In the genomic region with DNA sequence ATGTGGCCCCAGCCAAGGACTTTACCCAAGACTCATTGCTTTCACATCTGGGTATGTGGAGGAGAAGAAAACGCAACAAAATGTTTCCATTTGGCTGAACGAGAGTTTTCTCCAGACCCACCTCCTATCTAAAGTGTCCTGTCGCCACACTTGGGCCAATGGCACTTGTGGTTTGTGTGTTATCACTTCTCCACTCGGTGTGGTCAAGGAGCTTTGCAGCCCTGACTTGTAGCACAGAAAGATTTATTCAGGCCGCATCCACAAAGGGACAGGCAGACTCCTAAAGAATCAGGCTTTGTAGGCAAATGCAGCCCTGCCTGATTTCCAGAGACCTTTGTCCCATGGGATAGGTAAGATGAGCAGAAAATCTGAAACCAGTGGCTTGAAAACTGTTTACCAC, we compare ENCODE assay signal across 16 cellular contexts. TPM values are rescaled to one million over a fixed set of nuclear protein-coding genes. Genes with fewer than 3 reads are reported as not detected.
"Had no signal": no experiment of that assay in that cellular context is flagged by ENCODE, and none has a peak within 500 bp of the region (broad histone marks: within the 10 kb centered on the region; RNA-seq: fewer than 3 reads in every experiment).

No MANE protein-coding gene starts in this region.

- H3K27ac Mint-ChIP-seq: activated CD4-positive, alpha-beta T cell treated with anti-CD3 and anti-CD28 coated beads, Interleukin-2, amount 10 ng/mL, durations not matched to agents 24 days and 14 days; activated CD8-positive, alpha-beta T cell treated with anti-CD3 and anti-CD28 coated beads for 36 hours; activated naive CD4-positive, alpha-beta T cell treated with anti-CD3 and anti-CD28 coated beads for 36 hours; progenitor cell of endocrine pancreas had no signal

- H3K9me3 Mint-ChIP-seq: activated CD4-positive, alpha-beta T cell treated with anti-CD3 and anti-CD28 coated beads, Interleukin-2, amount 10 ng/mL, durations not matched to agents 24 days and 14 days; activated CD8-positive, alpha-beta T cell treated with anti-CD3 and anti-CD28 coated beads for 36 hours; activated naive CD4-positive, alpha-beta T cell treated with anti-CD3 and anti-CD28 coated beads for 36 hours had no signal

- H3K27me3 Mint-ChIP-seq: activated CD4-positive, alpha-beta T cell treated with anti-CD3 and anti-CD28 coated beads, Interleukin-2, amount 10 ng/mL, durations not matched to agents 24 days and 14 days; activated CD8-positive, alpha-beta T cell treated with anti-CD3 and anti-CD28 coated beads for 36 hours; progenitor cell of endocrine pancreas had no signal

- H3K9me3 ChIP-seq: body of pancreas, colonic mucosa, left ventricle myocardium inferior, upper lobe of right lung had no signal

- H3K4me3 Mint-ChIP-seq: activated CD4-positive, alpha-beta T cell treated with anti-CD3 and anti-CD28 coated beads, Interleukin-2, amount 10 ng/mL, durations not matched to agents 24 days and 14 days; activated CD8-positive, alpha-beta T cell treated with anti-CD3 and anti-CD28 coated beads for 36 hours; activated naive CD4-positive, alpha-beta T cell treated with anti-CD3 and anti-CD28 coated beads for 36 hours had no signal

- H3K4me3 ChIP-seq: body of pancreas, colonic mucosa, left ventricle myocardium inferior, upper lobe of right lung had no signal

- ATAC-seq: activated CD8-positive, alpha-beta T cell treated with anti-CD3 and anti-CD28 coated beads for 36 hours; body of pancreas; upper lobe of right lung had no signal

- DNase-seq: activated CD4-positive, alpha-beta T cell treated with anti-CD3 and anti-CD28 coated beads, Interleukin-2, amount 10 ng/mL, durations not matched to agents 24 days and 14 days; activated CD8-positive, alpha-beta T cell treated with anti-CD3 and anti-CD28 coated beads for 36 hours; activated naive CD4-positive, alpha-beta T cell treated with anti-CD3 and anti-CD28 coated beads for 36 hours; activated T-cell treated with anti-CD3 and anti-CD28 coated beads, Interleukin-2, amount 50 U/mL, for 1 hour; body of pancreas; colonic mucosa; left ventricle myocardium inferior; mammary epithelial cell; midbrain; stimulated activated CD4-positive, alpha-beta T cell treated with anti-CD3 and anti-CD28 coated beads, Interleukin-12 subunit alpha, Interleukin-12 subunit beta, amount 100 ng/mL, for 4 hours; stimulated activated CD4-positive, alpha-beta T cell treated with anti-CD3 and anti-CD28 coated beads, Interleukin-1b, Interleukin-23, amount 100 ng/mL, for 48 hours; stimulated activated CD8-positive, alpha-beta memory T cell treated with anti-CD3 and anti-CD28 coated beads, Interleukin-4, amount 100 ng/mL, for 48 hours; stimulated activated naive CD4-positive, alpha-beta T cell; upper lobe of right lung had no signal

- H3K4me1 ChIP-seq: body of pancreas had no signal

- H3K27ac ChIP-seq: body of pancreas, colonic mucosa, left ventricle myocardium inferior, upper lobe of right lung had no signal

- H3K27me3 ChIP-seq: body of pancreas, colonic mucosa, upper lobe of right lung had no signal

- H3K36me3 ChIP-seq: colonic mucosa, left ventricle myocardium inferior, upper lobe of right lung had no signal

RNA-seq across cellular contexts. Expression of a gene that starts 12.8 kb away (rescaled TPM):
- total RNA-seq: activated CD8-positive, alpha-beta T cell treated with anti-CD3 and anti-CD28 coated beads for 36 hours; T-helper 2 cell treated with Interferon-gamma antibody and Interleukin-4, amounts not matched to agents 100 ng/mL and 5 ng/mL, for 36 hours had no signal
